25 cellular contexts compared by ENCODE assay signal in genomic region chr5:10151656-10152055, GRCh38.
DNase-seq lines count a peak whose midpoint lies in the region; FAIRE-seq and TF ChIP-seq lines count a peak whose summit lies in the region.
"Had no signal": no experiment of that assay in that cellular context is flagged by ENCODE, and none has a peak within 500 bp of the region (broad histone marks: within the 10 kb centered on the region; RNA-seq: fewer than 3 reads in every experiment).

No MANE protein-coding gene starts in this region.

- H3K4me3 ChIP-seq in endothelial cell of umbilical vein (replicated peaks in 1 of 3; ENCODE audit: insufficient read depth in 1 of 3, low read depth in 1 of 3, low read length in 3 of 3) = no peak overlapping the region
- H3K4me3 ChIP-seq in H7 (ENCODE audit: insufficient read depth, low read depth, low read length) = no peak overlapping the region
- H3K4me3 ChIP-seq: Peyer's patch, SK-N-MC had no signal

- H2AFZ ChIP-seq in endothelial cell of umbilical vein (ENCODE audit: low read depth, low read length) = no peak overlapping the region

- H3K9me3 ChIP-seq in endothelial cell of umbilical vein (replicated peaks; ENCODE audit: control insufficient read depth, insufficient read depth, low read length) = no peaks in the 10 kb centered on the region
- H3K9me3 ChIP-seq: Caco-2, Peyer's patch had no signal

- H3K27me3 ChIP-seq in endothelial cell of umbilical vein (ENCODE audit: control insufficient read depth in 2 of 2, insufficient read depth in 2 of 2, low read length in 2 of 2) (no peaks in the 10 kb centered on the region), H7 (ENCODE audit: control insufficient read depth, insufficient read depth, low read length) (no peaks in the 10 kb centered on the region)
- H3K27me3 ChIP-seq: Peyer's patch had no signal

- no peak overlapping the region for H3K27ac ChIP-seq in endothelial cell of umbilical vein (ENCODE audit: insufficient read depth, low read depth, low read length)
- H3K27ac ChIP-seq: C4-2B, Peyer's patch, SK-N-MC had no signal

- H3K9ac ChIP-seq in endothelial cell of umbilical vein (replicated peaks; ENCODE audit: extremely low read depth, insufficient read depth, low read length) = no peak overlapping the region

- no peaks in the 10 kb centered on the region for H3K9me1 ChIP-seq in endothelial cell of umbilical vein (replicated peaks; ENCODE audit: control insufficient read depth, extremely low read depth, insufficient read depth, low read length)

- no TSS peak for BruUV-seq in endothelial cell of umbilical vein (replicated peaks; lab: Mats Ljungman, UMichigan)

- no peaks in the 10 kb centered on the region for H3K36me3 ChIP-seq in endothelial cell of umbilical vein (ENCODE audit: control insufficient read depth in 2 of 2, extremely low read depth in 1 of 2, insufficient read depth in 2 of 2, low read length in 2 of 2)
- H3K36me3 ChIP-seq in H7 (replicated peaks; ENCODE audit: control insufficient read depth, insufficient read depth, low read length) = no peaks in the 10 kb centered on the region
- H3K36me3 ChIP-seq: Peyer's patch had no signal

- FAIRE-seq in RCC 7860 (lab: Jason Lieb, UNC) = peak; percentile 67
- no peak for FAIRE-seq in endothelial cell of umbilical vein (lab: Jason Lieb, UNC)
- no peak for FAIRE-seq in urothelium cell line (lab: Jason Lieb, UNC)
- FAIRE-seq: GM19239 had no signal

- no peak for TF ChIP-seq POLR2A in endothelial cell of umbilical vein (IDR thresholded peaks at IDR 0.05; ENCODE audit: low read depth, low read length)

- no peak for TF ChIP-seq CTCF in endothelial cell of umbilical vein (IDR thresholded peaks at IDR 0.05; ENCODE audit: extremely low read depth in 1 of 2, insufficient read depth in 1 of 2, low read depth in 1 of 2, low read length in 2 of 2)

- CTCF ChIA-PET in endothelial cell of umbilical vein (lab: Charles Lee) = no interaction called here

- dilution Hi-C loops in endothelial cell of umbilical vein (cut with MboI; ENCODE audit: extremely low pct_ligation_motif_present, low sequenced_read_pairs) = no loop called here

- no peaks in the 10 kb centered on the region for H3K79me2 ChIP-seq in endothelial cell of umbilical vein (ENCODE audit: control insufficient read depth, insufficient read depth, low read length)

- H4K20me1 ChIP-seq in endothelial cell of umbilical vein (replicated peaks; ENCODE audit: control insufficient read depth, extremely low read depth, insufficient read depth, low read length) = no peaks in the 10 kb centered on the region

- no peaks in the 10 kb centered on the region for H3K4me1 ChIP-seq in endothelial cell of umbilical vein (ENCODE audit: control insufficient read depth, extremely low read depth, insufficient read depth, low read length)

- intact Hi-C loops in endothelial cell of umbilical vein (cut with micrococcal nuclease) = no loop called here

- POLR2A ChIA-PET in endothelial cell of umbilical vein (lab: Charles Lee) = no interaction called here

- H3K4me2 ChIP-seq in endothelial cell of umbilical vein (ENCODE audit: insufficient read depth, low read length) = no peak overlapping the region

- peak; percentile 14 for DNase-seq in HCEC 1CT
- peak; percentile 32 for DNase-seq in RCC 7860 (ENCODE audit: low spot score)
- DNase-seq in endothelial cell of umbilical vein (ENCODE audit: low read depth, low spot score) = no peak
- peak; percentile 6 for DNase-seq in iris pigment epithelial cell (ENCODE audit: low read depth)
- no peak for DNase-seq in H7
- no peak for DNase-seq in DMS 273 (lab: John Stamatoyannopoulos, UW; ENCODE audit: unreplicated experiment)
- no peak for DNase-seq in urothelium cell line (ENCODE audit: low spot score)
- DNase-seq: CD8-positive, alpha-beta T cell; DMS 273 treated with DMSO at 0.1 percent for 48 hours; DND-41; KBM-7; MM.1S; NCI-H1048; NCI-H1417; NCI-H1694; NCI-H2029 treated with DMSO at 0.1 percent for 48 hours; NCI-H2227 treated with DMSO at 0.1 percent for 48 hours; NCI-H526 treated with DMSO at 0.1 percent for 48 hours; Peyer's patch; SIG-M5; SW 1271 had no signal

TF ChIP-seq in endothelial cell of umbilical vein, 7 proteins besides CTCF, POLR2A, EP300 and RAD21:
- TF ChIP-seq POLR2AphosphoS5 (IDR thresholded peaks at IDR 0.05; ENCODE audit: insufficient read depth, low read depth, low read length) (no peak), JUN (IDR thresholded peaks at IDR 0.05; ENCODE audit: borderline replicate concordance, insufficient read depth, insufficient read length, low read depth) (peak; percentile 9)

Comparison
In these comparisons a context has a peak if more than half of its experiments do, and no peak if none do; other contexts are left out.
1. DNase-seq: peak in HCEC 1CT (single experiment), RCC 7860 (single experiment) and iris pigment epithelial cell (single experiment); none in endothelial cell of umbilical vein (single experiment), H7 (single experiment), DMS 273 (single experiment) and urothelium cell line (single experiment).